ENCODE assay signal across 8 cellular contexts in genomic region chr20:53660078-53660909, GRCh38.
DNase-seq lines count a peak whose midpoint lies in the region; ATAC-seq lines count a peak whose summit lies in the region.

No MANE protein-coding gene starts in this region.

- DNase-seq in activated gamma-delta T cell treated with Interleukin-2 at 50 U/mL for 16 hours (peak; percentile 14), activated gamma-delta T cell (lab: John Stamatoyannopoulos, UW) (no peak), NCI-H187 treated with DMSO at 0.1 percent for 48 hours (lab: John Stamatoyannopoulos, UW) (no peak), DMS153 treated with DMSO at 0.1 percent for 48 hours (lab: John Stamatoyannopoulos, UW; ENCODE audit: unreplicated experiment) (no peak)
- peak; percentile 56 for DNase-seq in activated naive CD4-positive, alpha-beta T cell treated with anti-CD3 and anti-CD28 coated beads for 36 hours
- DNase-seq in stimulated activated CD4-positive, alpha-beta T cell treated with anti-CD3 and anti-CD28 coated beads, Interleukin-1b, Interleukin-23, amount 100 ng/mL, for 48 hours: peak; percentile 45

- no peaks in the 10 kb centered on the region for H3K36me3 Mint-ChIP-seq in activated naive CD4-positive, alpha-beta T cell treated with anti-CD3 and anti-CD28 coated beads for 36 hours (ENCODE audit: low read depth)

- intact Hi-C loops in activated naive CD4-positive, alpha-beta T cell treated with anti-CD3 and anti-CD28 coated beads for 36 hours (cut with micrococcal nuclease): loop anchor here (1.0 to 5.0 kb wide), 7 partner anchors 17 to 241 kb away; no protein-coding TSS in a partner anchor

- no peaks in the 10 kb centered on the region for H3K9me3 ChIP-seq in iPS-18c (ENCODE audit: control insufficient read depth, insufficient read depth, low read length)

- peak overlapping the region; percentile 88 for H3K27ac Mint-ChIP-seq in activated naive CD4-positive, alpha-beta T cell treated with anti-CD3 and anti-CD28 coated beads for 36 hours

- peak overlapping the region; percentile 31; the same call in 1 of the 2 replicates for H3K4me3 ChIP-seq in iPS-18c (ENCODE audit: insufficient read depth, low read depth, low read length)

- no peaks in the 10 kb centered on the region for H3K27me3 Mint-ChIP-seq in activated naive CD4-positive, alpha-beta T cell treated with anti-CD3 and anti-CD28 coated beads for 36 hours (ENCODE audit: low read depth)

- H3K4me1 Mint-ChIP-seq in activated naive CD4-positive, alpha-beta T cell treated with anti-CD3 and anti-CD28 coated beads for 36 hours (ENCODE audit: low read depth): peaks cover 61% of the 10 kb centered on the region

- no peak for ATAC-seq in HG03097 (IDR thresholded peaks at IDR 0.05; ENCODE audit: low FRiP score, unreplicated experiment)

- CTCF ChIA-PET in activated naive CD4-positive, alpha-beta T cell treated with anti-CD3 and anti-CD28 coated beads for 36 hours (lab: Charles Lee): interaction anchor here (0.9 to 1.8 kb wide), 4 partner anchors 21 to 78 kb away, joined by 3 to 5 read pairs (median 4); no protein-coding TSS in a partner anchor

- H3K4me3 Mint-ChIP-seq in activated naive CD4-positive, alpha-beta T cell treated with anti-CD3 and anti-CD28 coated beads for 36 hours: peak overlapping the region; percentile 77

- no peaks in the 10 kb centered on the region for H3K9me3 Mint-ChIP-seq in activated naive CD4-positive, alpha-beta T cell treated with anti-CD3 and anti-CD28 coated beads for 36 hours

Comparison
In these comparisons a context has a peak if more than half of its experiments do, and no peak if none do; other contexts are left out.
1. DNase-seq: peak in activated gamma-delta T cell treated with Interleukin-2 at 50 U/mL for 16 hours (single experiment), activated naive CD4-positive, alpha-beta T cell treated with anti-CD3 and anti-CD28 coated beads for 36 hours (single experiment) and stimulated activated CD4-positive, alpha-beta T cell treated with anti-CD3 and anti-CD28 coated beads, Interleukin-1b, Interleukin-23, amount 100 ng/mL, for 48 hours (single experiment); none in activated gamma-delta T cell (single experiment), NCI-H187 treated with DMSO at 0.1 percent for 48 hours (single experiment) and DMS153 treated with DMSO at 0.1 percent for 48 hours (single experiment).